Comparison of ENCODE assay signal across 9 cellular contexts in genomic region chr12:123390415-123391093, GRCh38. TPM values are rescaled to one million over a fixed set of nuclear protein-coding genes. Genes with fewer than 3 reads are reported as not detected.
DNase-seq lines count a peak whose midpoint lies in the region; ATAC-seq, FAIRE-seq and TF ChIP-seq lines count a peak whose summit lies in the region.
"Had no signal": no experiment of that assay in that cellular context is flagged by ENCODE, and none has a peak within 500 bp of the region (broad histone marks: within the 10 kb centered on the region; RNA-seq: fewer than 3 reads in every experiment).

No MANE protein-coding gene starts in this region.

- H3K18ac ChIP-seq in mesendoderm (ENCODE audit: low read length): no peak overlapping the region

- no peak overlapping the region for H2BK15ac ChIP-seq in mesendoderm (replicated peaks; ENCODE audit: low read depth)

- intact Hi-C loops in Right ventricle myocardium superior (cut with DNase I): no loop called here

- peak overlapping the region; percentile 89 for H3K27ac ChIP-seq in cardiac muscle cell
- H3K27ac ChIP-seq in caudate nucleus (ENCODE audit: low read depth, low read length): peak overlapping the region; percentile 67
- no peak overlapping the region for H3K27ac ChIP-seq in mesendoderm (ENCODE audit: low read depth, low read length)
- H3K27ac ChIP-seq in urinary bladder (ENCODE audit: low read depth): peak overlapping the region; percentile 45

- no peak overlapping the region for H2BK5ac ChIP-seq in mesendoderm (ENCODE audit: low read length)

- no CpG with 5 or more reads among the region's 15 CpGs for WGBS in mesendoderm (ENCODE audit: extremely low coverage, insufficient coverage, low lambda C conversion rate)
- 44% methylated on average over 15 of the region's 15 CpGs for WGBS in urinary bladder

- ATAC-seq in Right ventricle myocardium superior (ENCODE audit: poor library complexity): no peak
- ATAC-seq in HG02885 (IDR thresholded peaks at IDR 0.05; ENCODE audit: poor library complexity, unreplicated experiment): no peak

- H3K56ac ChIP-seq in mesendoderm (ENCODE audit: low read length): peak overlapping the region; percentile 80

- H4K8ac ChIP-seq in mesendoderm (ENCODE audit: low read depth, low read length): no peak overlapping the region

- peak overlapping the region; percentile 72 for H3K9ac ChIP-seq in mesendoderm (ENCODE audit: low read length)

- peaks cover 21% of the 10 kb centered on the region for H3K4me1 ChIP-seq in cardiac muscle cell (ENCODE audit: low read depth)
- peaks cover 8% of the 10 kb centered on the region for H3K4me1 ChIP-seq in mesendoderm (ENCODE audit: control insufficient read depth, low read depth, low read length)
- H3K4me1 ChIP-seq in urinary bladder (ENCODE audit: insufficient read depth): no peaks in the 10 kb centered on the region

- H3K4ac ChIP-seq in mesendoderm (ENCODE audit: low read depth, low read length): no peak overlapping the region

- H3K4me3 ChIP-seq in cardiac muscle cell (peak overlapping the region; percentile 43), mesendoderm (ENCODE audit: low read length) (no peak overlapping the region), urinary bladder (ENCODE audit: low read depth, low read length) (peak overlapping the region; percentile 96)

- TF ChIP-seq CTCF in cardiac muscle cell (IDR thresholded peaks at IDR 0.05; ENCODE audit: low read depth, low read length): no peak

- H3K4me2 ChIP-seq in mesendoderm (ENCODE audit: low read length): peak overlapping the region; percentile 45

- peaks cover 33% of the 10 kb centered on the region for H3K36me3 ChIP-seq in cardiac muscle cell
- peaks cover 10% of the 10 kb centered on the region for H3K36me3 ChIP-seq in mesendoderm (ENCODE audit: control insufficient read depth, insufficient read depth, low read length)
- peaks cover 7% of the 10 kb centered on the region for H3K36me3 ChIP-seq in urinary bladder (ENCODE audit: insufficient read depth)

- no peak overlapping the region for H2BK120ac ChIP-seq in mesendoderm (ENCODE audit: low read depth, low read length)

- no peak overlapping the region for H4K5ac ChIP-seq in mesendoderm (ENCODE audit: low read length)

- no peak overlapping the region for H2AK5ac ChIP-seq in mesendoderm (ENCODE audit: low read length)

- no peak for DNase-seq in cardiac muscle cell (ENCODE audit: low read depth in 1 of 2, low spot score in 1 of 2)
- no peak for DNase-seq in Right ventricle myocardium superior
- DNase-seq in caudate nucleus (lab: John Stamatoyannopoulos, UW): peak in 2 of 61 donors; percentile 9 to 12
- no peak for DNase-seq in mesendoderm
- DNase-seq in SIG-M5 treated with dmso at 0.1 percent for 504 hours (lab: John Stamatoyannopoulos, UW; ENCODE audit: unreplicated experiment): no peak
- DNase-seq in frontal cortex (ENCODE audit: low spot score in 2 of 2): no peak
- DNase-seq: activated effector memory CD4-positive, alpha-beta T cell treated with Interleukin-2 at 50 U/mL for 16 hours had no signal

- H3K23ac ChIP-seq in mesendoderm (ENCODE audit: low read length): no peak overlapping the region

- H3K79me2 ChIP-seq in mesendoderm (ENCODE audit: control insufficient read depth, insufficient read depth, low read length): peaks cover 1% of the 10 kb centered on the region

- no peak for FAIRE-seq in frontal cortex (lab: Jason Lieb, UNC)

- H3K27me3 ChIP-seq in cardiac muscle cell (no peaks in the 10 kb centered on the region), mesendoderm (ENCODE audit: insufficient read depth, low read length, poor library complexity) (no peaks in the 10 kb centered on the region)

- no peaks in the 10 kb centered on the region for H3K9me3 ChIP-seq in cardiac muscle cell (ENCODE audit: low read depth)

- peaks cover 4% of the 10 kb centered on the region for H3K79me1 ChIP-seq in mesendoderm (ENCODE audit: low read length)

RNA-seq across cellular contexts. Expression of gene KMT5A, which starts 6.6 kb away (rescaled TPM):
- total RNA-seq in cardiac muscle cell (34.2 and 63.3 TPM in 2 replicates), Right ventricle myocardium superior (31.8 TPM), urinary bladder (42.3 TPM), frontal cortex (24.1 TPM)
- polyA plus RNA-seq in cardiac muscle cell (35.4 and 48.3 TPM in 2 replicates), urinary bladder (29.1 TPM)
- polyA plus RNA-seq in mesendoderm (2013, experiment 1 of 2): 23.9 TPM
- 25.0 TPM for polyA plus RNA-seq in mesendoderm (2013, experiment 2 of 2)

RNA-seq across cellular contexts. Expression of gene SBNO1, which starts 25.9 kb away (rescaled TPM):
- total RNA-seq in cardiac muscle cell: 10.3 and 17.7 TPM in 2 replicates
- 10.4 and 21.4 TPM in 2 replicates for polyA plus RNA-seq in cardiac muscle cell
- total RNA-seq in Right ventricle myocardium superior: 25.3 TPM
- 24.7 TPM for polyA plus RNA-seq in mesendoderm (2013, experiment 1 of 2)
- 24.7 TPM for polyA plus RNA-seq in mesendoderm (2013, experiment 2 of 2)
- total RNA-seq in urinary bladder: 30.2 TPM
- 7.1 TPM for polyA plus RNA-seq in urinary bladder
- total RNA-seq in frontal cortex: 43.2 TPM

RNA-seq across cellular contexts. Expression of gene RILPL2, which starts 45.9 kb away (rescaled TPM):
- total RNA-seq in cardiac muscle cell (2.9 and 3.2 TPM in 2 replicates), Right ventricle myocardium superior (1.9 TPM), urinary bladder (3.2 TPM), frontal cortex (0.41 TPM)
- polyA plus RNA-seq in cardiac muscle cell (4.6 and 5.7 TPM in 2 replicates), urinary bladder (7.1 TPM)
- polyA plus RNA-seq in mesendoderm (2013, experiment 1 of 2): 0.87 TPM
- polyA plus RNA-seq in mesendoderm (2013, experiment 2 of 2): 0.87 TPM
